In genomic region chr4:63526251-63526650, GRCh38 we compare ENCODE assay signal across 35 cellular contexts.
"Had no signal": no experiment of that assay in that cellular context is flagged by ENCODE, and none has a peak within 500 bp of the region (broad histone marks: within the 10 kb centered on the region; RNA-seq: fewer than 3 reads in every experiment).

No MANE protein-coding gene starts in this region.

- H3K27me3 ChIP-seq: adrenal gland, body of pancreas, esophagus squamous epithelium, gastroesophageal sphincter, heart right ventricle had no signal

- H3K27ac Mint-ChIP-seq: activated CD4-positive, alpha-beta memory T cell treated with anti-CD3 and anti-CD28 coated beads for 36 hours; activated CD4-positive, alpha-beta T cell treated with anti-CD3 and anti-CD28 coated beads for 36 hours; activated CD4-positive, alpha-beta T cell treated with anti-CD3 and anti-CD28 coated beads, Interleukin-2, amount 10 ng/mL, durations not matched to agents 24 days and 14 days; activated CD8-positive, alpha-beta memory T cell treated with anti-CD3 and anti-CD28 coated beads, Interleukin-2, amount 10 ng/mL, durations not matched to agents 7 days and 5 days; activated CD8-positive, alpha-beta T cell treated with anti-CD3 and anti-CD28 coated beads, Interleukin-2, amount 10 ng/mL, durations not matched to agents 7 days and 5 days; activated naive CD4-positive, alpha-beta T cell treated with anti-CD3 and anti-CD28 coated beads for 36 hours; activated naive CD4-positive, alpha-beta T cell treated with anti-CD3 and anti-CD28 coated beads, Interleukin-2, amount 50 U/mL, for 24 hours; activated naive CD8-positive, alpha-beta T cell treated with anti-CD3 and anti-CD28 coated beads for 36 hours; activated naive CD8-positive, alpha-beta T cell treated with anti-CD3 and anti-CD28 coated beads, Interleukin-2, amount 50 U/mL, for 24 hours; activated T-helper 1 cell treated with anti-CD3 and anti-CD28 coated beads, Interleukin-12 subunit alpha, Interleukin-12 subunit beta, Interleukin-2, Interleukin-4 antibody, amounts not matched to agents 30 ng/mL and 10 ng/mL and 1 ng/mL, durations not matched to agents 14 hours and 24 hours and 36 hours; activated T-helper 2 cell treated with anti-CD3 and anti-CD28 coated beads, Interferon-gamma antibody, Interleukin-2, Interleukin-4, amounts not matched to agents 10 μg/mL and 5 μg/mL and 100 μg/mL, durations not matched to agents 14 hours and 24 hours and 36 hours; effector memory CD8-positive, alpha-beta T cell; T-helper 17 cell; T-helper 2 cell treated with Interferon-gamma antibody and Interleukin-4, amounts not matched to agents 5 μg/mL and 100 μg/mL, for 36 hours had no signal

- H3K36me3 Mint-ChIP-seq: activated CD4-positive, alpha-beta memory T cell treated with anti-CD3 and anti-CD28 coated beads for 36 hours; activated CD8-positive, alpha-beta memory T cell treated with anti-CD3 and anti-CD28 coated beads, Interleukin-2, amount 10 ng/mL, durations not matched to agents 7 days and 5 days; activated naive CD4-positive, alpha-beta T cell treated with anti-CD3 and anti-CD28 coated beads, Interleukin-2, amount 50 U/mL, for 24 hours; activated naive CD8-positive, alpha-beta T cell treated with anti-CD3 and anti-CD28 coated beads for 36 hours had no signal

- H3K4me1 ChIP-seq: adrenal gland, body of pancreas, esophagus squamous epithelium, gastroesophageal sphincter, heart right ventricle had no signal

- H3K4me3 Mint-ChIP-seq: activated CD4-positive, alpha-beta memory T cell treated with anti-CD3 and anti-CD28 coated beads for 36 hours; activated CD4-positive, alpha-beta T cell treated with anti-CD3 and anti-CD28 coated beads for 36 hours; activated CD4-positive, alpha-beta T cell treated with anti-CD3 and anti-CD28 coated beads, Interleukin-2, amount 10 ng/mL, durations not matched to agents 24 days and 14 days; activated CD8-positive, alpha-beta memory T cell treated with anti-CD3 and anti-CD28 coated beads, Interleukin-2, amount 10 ng/mL, durations not matched to agents 7 days and 5 days; activated CD8-positive, alpha-beta T cell treated with anti-CD3 and anti-CD28 coated beads, Interleukin-2, amount 10 ng/mL, durations not matched to agents 7 days and 5 days; activated naive CD4-positive, alpha-beta T cell treated with anti-CD3 and anti-CD28 coated beads for 36 hours; activated naive CD4-positive, alpha-beta T cell treated with anti-CD3 and anti-CD28 coated beads, Interleukin-2, amount 50 U/mL, for 24 hours; activated naive CD8-positive, alpha-beta T cell treated with anti-CD3 and anti-CD28 coated beads for 36 hours; activated naive CD8-positive, alpha-beta T cell treated with anti-CD3 and anti-CD28 coated beads, Interleukin-2, amount 50 U/mL, for 24 hours; activated T-helper 1 cell treated with anti-CD3 and anti-CD28 coated beads, Interleukin-12 subunit alpha, Interleukin-12 subunit beta, Interleukin-2, Interleukin-4 antibody, amounts not matched to agents 30 ng/mL and 10 ng/mL and 1 ng/mL, durations not matched to agents 14 hours and 24 hours and 36 hours; effector memory CD8-positive, alpha-beta T cell; T-helper 17 cell; T-helper 2 cell treated with Interferon-gamma antibody and Interleukin-4, amounts not matched to agents 5 μg/mL and 100 μg/mL, for 36 hours had no signal

- H3K4me3 ChIP-seq: adrenal gland, body of pancreas, esophagus squamous epithelium, gastroesophageal sphincter, heart right ventricle had no signal

- H3K36me3 ChIP-seq: adrenal gland, esophagus squamous epithelium, gastroesophageal sphincter, heart right ventricle had no signal

- H3K4me1 Mint-ChIP-seq: activated CD4-positive, alpha-beta T cell treated with anti-CD3 and anti-CD28 coated beads for 36 hours; activated CD4-positive, alpha-beta T cell treated with anti-CD3 and anti-CD28 coated beads, Interleukin-2, amount 10 ng/mL, durations not matched to agents 24 days and 14 days; activated CD8-positive, alpha-beta memory T cell treated with anti-CD3 and anti-CD28 coated beads, Interleukin-2, amount 10 ng/mL, durations not matched to agents 7 days and 5 days; activated naive CD4-positive, alpha-beta T cell treated with anti-CD3 and anti-CD28 coated beads, Interleukin-2, amount 50 U/mL, for 24 hours; activated naive CD8-positive, alpha-beta T cell treated with anti-CD3 and anti-CD28 coated beads for 36 hours; activated naive CD8-positive, alpha-beta T cell treated with anti-CD3 and anti-CD28 coated beads, Interleukin-2, amount 50 U/mL, for 24 hours; T-helper 17 cell had no signal

- FAIRE-seq: endothelial cell of umbilical vein had no signal

- H3K27ac ChIP-seq: adrenal gland, body of pancreas, epithelial cell of prostate, esophagus squamous epithelium, gastroesophageal sphincter, heart right ventricle had no signal

- DNase-seq: activated CD4-positive, alpha-beta memory T cell treated with anti-CD3 and anti-CD28 coated beads for 36 hours; activated CD4-positive, alpha-beta T cell treated with anti-CD3 and anti-CD28 coated beads for 36 hours; activated CD4-positive, alpha-beta T cell treated with anti-CD3 and anti-CD28 coated beads, Interleukin-2, amount 10 ng/mL, durations not matched to agents 24 days and 14 days; activated CD4-positive, CD25-positive, alpha-beta regulatory T cell; activated CD4-positive, CD25-positive, alpha-beta regulatory T cell treated with anti-CD3 and anti-CD28 coated beads, Interleukin-2, amount 50 U/mL, for 72 hours; activated CD8-positive, alpha-beta memory T cell treated with anti-CD3 and anti-CD28 coated beads, Interleukin-2, amount 10 ng/mL, durations not matched to agents 7 days and 5 days; activated CD8-positive, alpha-beta memory T cell treated with anti-CD3 and anti-CD28 coated beads, Interleukin-2, amount 50 U/mL, for 4 hours; activated CD8-positive, alpha-beta T cell treated with anti-CD3 and anti-CD28 coated beads, Interleukin-2, amount 10 ng/mL, durations not matched to agents 7 days and 5 days; activated effector memory CD4-positive, alpha-beta T cell treated with anti-CD3 and anti-CD28 coated beads, Interleukin-2, amount 50 U/mL, for 16 hours; activated naive CD4-positive, alpha-beta T cell treated with anti-CD3 and anti-CD28 coated beads for 36 hours; activated naive CD8-positive, alpha-beta T cell treated with anti-CD3 and anti-CD28 coated beads for 36 hours; activated naive CD8-positive, alpha-beta T cell treated with anti-CD3 and anti-CD28 coated beads, Interleukin-2, amount 50 U/mL, for 24 hours; activated T-cell treated with anti-CD3 and anti-CD28 coated beads, Interleukin-2, amount 50 U/mL, for 1 hour; activated T-cell treated with anti-CD3 and anti-CD28 coated beads, Interleukin-2, amount 50 U/mL, for 48 hours; adrenal gland; amygdala; aorta; body of pancreas; caudate nucleus; cortex of kidney; dermis blood vessel endothelial cell; effector CD4-positive, alpha-beta T cell; effector memory CD8-positive, alpha-beta T cell; esophagus squamous epithelium; foreskin melanocyte; heart right ventricle; T-helper 17 cell; T1000 had no signal

- ATAC-seq: activated CD4-positive, alpha-beta T cell treated with anti-CD3 and anti-CD28 coated beads for 36 hours; activated CD8-positive, alpha-beta memory T cell treated with anti-CD3 and anti-CD28 coated beads, Interleukin-2, amount 10 ng/mL, durations not matched to agents 7 days and 5 days; activated CD8-positive, alpha-beta T cell treated with anti-CD3 and anti-CD28 coated beads, Interleukin-2, amount 10 ng/mL, durations not matched to agents 7 days and 5 days; activated naive CD8-positive, alpha-beta T cell treated with anti-CD3 and anti-CD28 coated beads, Interleukin-2, amount 50 U/mL, for 24 hours; body of pancreas; effector memory CD8-positive, alpha-beta T cell; gastroesophageal sphincter; heart right ventricle; T-helper 17 cell had no signal
